ENCODE assay signal across 8 cellular contexts in genomic region chr22:24894220-24894975, GRCh38. TPM values are rescaled to one million over a fixed set of nuclear protein-coding genes. Genes with fewer than 3 reads are reported as not detected.
DNase-seq lines count a peak whose midpoint lies in the region; ATAC-seq, FAIRE-seq and TF ChIP-seq lines count a peak whose summit lies in the region.

No MANE protein-coding gene starts in this region.

- no peak for TF ChIP-seq POLR2A in upper lobe of left lung (IDR thresholded peaks at IDR 0.05)

- H3K27ac Mint-ChIP-seq in activated T-helper 2 cell treated with anti-CD3 and anti-CD28 coated beads, Interferon-gamma antibody, Interleukin-2, Interleukin-4, amounts not matched to agents 10 μg/mL and 5 μg/mL and 100 μg/mL, durations not matched to agents 14 hours and 24 hours and 36 hours: no peak overlapping the region

- peaks cover 3% of the 10 kb centered on the region for H3K27me3 Mint-ChIP-seq in activated T-helper 2 cell treated with anti-CD3 and anti-CD28 coated beads, Interferon-gamma antibody, Interleukin-2, Interleukin-4, amounts not matched to agents 10 μg/mL and 5 μg/mL and 100 μg/mL, durations not matched to agents 14 hours and 24 hours and 36 hours (ENCODE audit: low read depth)

- TF ChIP-seq CTCF in bronchial epithelial cell (IDR thresholded peaks at IDR 0.05; ENCODE audit: insufficient read depth, low read length, severe bottlenecking): no peak
- TF ChIP-seq CTCF in upper lobe of left lung (IDR thresholded peaks at IDR 0.05): no peak

- ATAC-seq in upper lobe of left lung (ENCODE audit: low FRiP score in 2 of 2): peak; percentile 87 to 92
- ATAC-seq in HG03565 (IDR thresholded peaks at IDR 0.05; ENCODE audit: unreplicated experiment): no peak

- H3K4me3 Mint-ChIP-seq in activated T-helper 2 cell treated with anti-CD3 and anti-CD28 coated beads, Interferon-gamma antibody, Interleukin-2, Interleukin-4, amounts not matched to agents 10 μg/mL and 5 μg/mL and 100 μg/mL, durations not matched to agents 14 hours and 24 hours and 36 hours (ENCODE audit: low read depth): no peak overlapping the region

- H3K4me3 ChIP-seq in bronchial epithelial cell (ENCODE audit: low read depth, low read length): no peak overlapping the region
- H3K4me3 ChIP-seq in upper lobe of left lung: peak overlapping the region in 1 of 4 donors; percentile 4

- peak; percentile 54 for DNase-seq in GM03348 (ENCODE audit: low spot score)
- DNase-seq in NCI-H446 treated with DMSO at 0.1 percent for 48 hours (lab: John Stamatoyannopoulos, UW): peak; percentile 35
- peak; percentile 98 for DNase-seq in bronchial epithelial cell (ENCODE audit: low read depth)
- DNase-seq in left kidney (ENCODE audit: low read depth, low spot score): peak; percentile 79
- DNase-seq in upper lobe of left lung: peak in 1 of 2 donors; percentile 93
- no peak for DNase-seq in activated T-helper 2 cell treated with anti-CD3 and anti-CD28 coated beads, Interferon-gamma antibody, Interleukin-2, Interleukin-4, amounts not matched to agents 10 μg/mL and 5 μg/mL and 100 μg/mL, durations not matched to agents 14 hours and 24 hours and 36 hours (ENCODE audit: low spot score)
- no peak for DNase-seq in activated CD8-positive, alpha-beta memory T cell treated with anti-CD3 and anti-CD28 coated beads, Interleukin-2, amount 50 U/mL, for 4 hours

- H3K36me3 ChIP-seq in bronchial epithelial cell (ENCODE audit: control insufficient read depth, insufficient read depth, low read length) (no peaks in the 10 kb centered on the region), upper lobe of left lung (no peaks in the 10 kb centered on the region)

- FAIRE-seq in bronchial epithelial cell (lab: Jason Lieb, UNC): peak; percentile 98

- no peaks in the 10 kb centered on the region for H3K36me3 Mint-ChIP-seq in activated T-helper 2 cell treated with anti-CD3 and anti-CD28 coated beads, Interferon-gamma antibody, Interleukin-2, Interleukin-4, amounts not matched to agents 10 μg/mL and 5 μg/mL and 100 μg/mL, durations not matched to agents 14 hours and 24 hours and 36 hours (ENCODE audit: low read depth)

- H3K9me3 ChIP-seq in upper lobe of left lung: no peaks in the 10 kb centered on the region

- H3K27me3 ChIP-seq in bronchial epithelial cell (ENCODE audit: control insufficient read depth, insufficient read depth, low read length) (no peaks in the 10 kb centered on the region), upper lobe of left lung (no peaks in the 10 kb centered on the region)

- 41 to 44% methylated on average over 16 of the region's 16 CpGs for WGBS in upper lobe of left lung, 2 donors

- H3K4me1 ChIP-seq in upper lobe of left lung: peaks cover 4 to 17% (median 10%) of the 10 kb centered on the region in 4 donors

- no peaks in the 10 kb centered on the region for H3K9me3 Mint-ChIP-seq in activated T-helper 2 cell treated with anti-CD3 and anti-CD28 coated beads, Interferon-gamma antibody, Interleukin-2, Interleukin-4, amounts not matched to agents 10 μg/mL and 5 μg/mL and 100 μg/mL, durations not matched to agents 14 hours and 24 hours and 36 hours

- peak in 1 of 4 donors; percentile 8 for TF ChIP-seq EP300 in upper lobe of left lung (IDR thresholded peaks at IDR 0.05)

- H3K4me1 Mint-ChIP-seq in activated T-helper 2 cell treated with anti-CD3 and anti-CD28 coated beads, Interferon-gamma antibody, Interleukin-2, Interleukin-4, amounts not matched to agents 10 μg/mL and 5 μg/mL and 100 μg/mL, durations not matched to agents 14 hours and 24 hours and 36 hours (ENCODE audit: low read depth): no peaks in the 10 kb centered on the region

- intact Hi-C loops in activated T-helper 2 cell treated with anti-CD3 and anti-CD28 coated beads, Interferon-gamma antibody, Interleukin-2, Interleukin-4, amounts not matched to agents 10 μg/mL and 5 μg/mL and 100 μg/mL, durations not matched to agents 14 hours and 24 hours and 36 hours (cut with micrococcal nuclease): no loop called here

- peak overlapping the region; percentile 62 to 74 (median 68) for H3K27ac ChIP-seq in upper lobe of left lung

RNA-seq across cellular contexts. Expression of gene LHFPL7, which starts 52.1 kb away (rescaled TPM):
- total RNA-seq in bronchial epithelial cell (not detected in 2 replicates), upper lobe of left lung (not detected)
- total RNA-seq in activated T-helper 2 cell treated with anti-CD3 and anti-CD28 coated beads, Interferon-gamma antibody, Interleukin-2, Interleukin-4, amounts not matched to agents 10 μg/mL and 5 μg/mL and 100 μg/mL, durations not matched to agents 14 hours and 24 hours and 36 hours: not detected in 2 replicates

RNA-seq across cellular contexts. Expression of gene KIAA1671, which starts 58.1 kb away (rescaled TPM):
- total RNA-seq in bronchial epithelial cell (14.7 and 24.2 TPM in 2 replicates), upper lobe of left lung (10 to 100 TPM; 30.9 to 57.7 (median 42.1) TPM)
- 10.5 TPM in 2 replicates for total RNA-seq in activated T-helper 2 cell treated with anti-CD3 and anti-CD28 coated beads, Interferon-gamma antibody, Interleukin-2, Interleukin-4, amounts not matched to agents 10 μg/mL and 5 μg/mL and 100 μg/mL, durations not matched to agents 14 hours and 24 hours and 36 hours

Comparison
In these comparisons a context has a peak if more than half of its experiments do, and no peak if none do; other contexts are left out.
1. DNase-seq: peak in GM03348 (single experiment), NCI-H446 treated with DMSO at 0.1 percent for 48 hours (single experiment), bronchial epithelial cell (single experiment) and left kidney (single experiment); none in activated T-helper 2 cell treated with anti-CD3 and anti-CD28 coated beads, Interferon-gamma antibody, Interleukin-2, Interleukin-4, amounts not matched to agents 10 μg/mL and 5 μg/mL and 100 μg/mL, durations not matched to agents 14 hours and 24 hours and 36 hours (single experiment) and activated CD8-positive, alpha-beta memory T cell treated with anti-CD3 and anti-CD28 coated beads, Interleukin-2, amount 50 U/mL, for 4 hours (single experiment).